In genomic region chr11:27209562-27210005, GRCh38 we compare ENCODE assay signal across 2 cellular contexts.
TF ChIP-seq lines count a peak whose summit lies in the region.

No MANE protein-coding gene starts in this region.

TF ChIP-seq in Ishikawa, 13 proteins besides CTCF, POLR2A, EP300 and RAD21 (continued from another document):
- TF ChIP-seq FOXM1 (IDR thresholded peaks at IDR 0.05; ENCODE audit: borderline replicate concordance, low read depth) (peak; percentile 74; the same call in 1 of the 2 replicates), TEAD4 (IDR thresholded peaks at IDR 0.05) (peak; percentile 83), REST (IDR thresholded peaks at IDR 0.05; ENCODE audit: low read depth) (no peak)

TF ChIP-seq in GM12878, 131 proteins besides CTCF, POLR2A, EP300 and RAD21 (continued from another document):
- TF ChIP-seq MLLT1 (IDR thresholded peaks at IDR 0.05): no peak
- peak; percentile 86 for TF ChIP-seq MEF2B (IDR thresholded peaks at IDR 0.05; ENCODE audit: partially characterized antibody, poor library complexity, severe bottlenecking)
- no peak for TF ChIP-seq ZNF24 (IDR thresholded peaks at IDR 0.05)
- TF ChIP-seq DPF2 (IDR thresholded peaks at IDR 0.05): no peak
- peak; percentile 21; the same call in 1 of the 2 replicates for TF ChIP-seq ATF7 (IDR thresholded peaks at IDR 0.05; ENCODE audit: low read depth)
- TF ChIP-seq TCF12 (IDR thresholded peaks at IDR 0.05; ENCODE audit: low read depth, low read length): 0 out of 2 replicates have a peak, but pooled peaks have one; percentile 37
- TF ChIP-seq SP1 (IDR thresholded peaks at IDR 0.05; ENCODE audit: low read depth, low read length): no peak
- no peak for TF ChIP-seq NRF1 (conservative IDR thresholded peaks at IDR 0.05; ENCODE audit: low read depth, low read length)
- TF ChIP-seq SKIL (IDR thresholded peaks at IDR 0.05; ENCODE audit: low read depth, poor library complexity, severe bottlenecking): no peak
- TF ChIP-seq IRF3 (IDR thresholded peaks at IDR 0.05): no peak
- no peak for TF ChIP-seq ZZZ3 (IDR thresholded peaks at IDR 0.05; ENCODE audit: control insufficient read depth, insufficient read length, low read depth)
- no peak for TF ChIP-seq NFIC (IDR thresholded peaks at IDR 0.05; ENCODE audit: low read depth, low read length)
- no peak for TF ChIP-seq ASH2L (IDR thresholded peaks at IDR 0.05; ENCODE audit: borderline replicate concordance, low read depth)
- no peak for TF ChIP-seq HDGF (IDR thresholded peaks at IDR 0.05)
- peak; percentile 44; the same call in 1 of the 2 replicates for TF ChIP-seq PKNOX1 (IDR thresholded peaks at IDR 0.05)
- TF ChIP-seq BHLHE40 (IDR thresholded peaks at IDR 0.05; ENCODE audit: borderline replicate concordance in 1 of 2, low read depth in 2 of 2, low read length in 1 of 2): 0 out of 4 replicates have a peak, but pooled peaks of 1 of the 2 experiments have one; percentile 10
- no peak for TF ChIP-seq POU2F2 (IDR thresholded peaks at IDR 0.05; ENCODE audit: borderline replicate concordance, low read depth, low read length)
TF ChIP-seq in GM12878: peak in this region for 6.
